In the genomic region with DNA sequence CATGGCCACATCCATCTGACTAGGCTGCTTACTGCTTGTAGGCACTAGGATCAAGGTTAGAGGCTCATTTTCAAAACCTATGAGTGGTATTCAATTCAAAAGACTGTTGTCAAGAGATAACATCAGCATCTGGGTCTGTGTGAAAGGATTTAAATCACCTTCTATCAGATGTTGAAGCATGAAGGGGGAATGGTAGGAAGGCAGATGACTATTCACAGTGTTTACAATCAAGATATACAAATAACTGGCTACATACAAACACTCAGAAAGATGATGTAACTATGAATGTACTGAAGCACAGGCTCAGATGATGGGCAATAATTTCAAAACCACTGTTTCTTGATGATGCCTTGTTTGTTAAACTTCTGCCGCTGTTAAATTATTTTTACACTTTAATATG, we compare ENCODE assay signal across 22 cellular contexts.
DNase-seq lines count a peak whose midpoint lies in the region; ATAC-seq and TF ChIP-seq lines count a peak whose summit lies in the region.
"Had no signal": no experiment of that assay in that cellular context is flagged by ENCODE, and none has a peak within 500 bp of the region (broad histone marks: within the 10 kb centered on the region; RNA-seq: fewer than 3 reads in every experiment).

No MANE protein-coding gene starts in this region.

- no peak for ATAC-seq in Panc1
- no peak for ATAC-seq in GM21786 (IDR thresholded peaks at IDR 0.05; ENCODE audit: unreplicated experiment)
- no peak for ATAC-seq in HG03097 (IDR thresholded peaks at IDR 0.05; ENCODE audit: low FRiP score, unreplicated experiment)
- ATAC-seq: activated naive CD8-positive, alpha-beta T cell treated with anti-CD3 and anti-CD28 coated beads, Interleukin-2, amount 50 U/mL, for 24 hours; esophagus mucosa; heart left ventricle; stimulated activated naive B cell treated with anti-CD40 and anti-IgM and Interleukin-4, amounts not matched to agents 10 μg/mL and 1 μg/mL and 100 μg/mL, for 72 hours had no signal

- peak overlapping the region; percentile 0 for H3K27ac Mint-ChIP-seq in endothelial cell (ENCODE audit: unreplicated experiment)
- H3K27ac Mint-ChIP-seq in nephron progenitor cell, result peak overlapping the region; percentile 48
- H3K27ac Mint-ChIP-seq: activated naive CD8-positive, alpha-beta T cell treated with anti-CD3 and anti-CD28 coated beads, Interleukin-2, amount 50 U/mL, for 24 hours; activated T-helper 1 cell treated with anti-CD3 and anti-CD28 coated beads, Interleukin-12 subunit alpha, Interleukin-12 subunit beta, Interleukin-2, Interleukin-4 antibody, amounts not matched to agents 30 ng/mL and 10 ng/mL and 1 ng/mL, durations not matched to agents 14 hours and 24 hours and 36 hours; stimulated activated naive B cell treated with anti-CD40 and anti-IgM and Interleukin-4, amounts not matched to agents 10 μg/mL and 1 μg/mL and 100 μg/mL, for 72 hours had no signal

- H3K4me1 ChIP-seq in Panc1 (ENCODE audit: control insufficient read depth, insufficient read depth, low read length), result peaks cover 31% of the 10 kb centered on the region

- in situ Hi-C loops in Panc1 (cut with HindIII; ENCODE audit: low pct_unique_long_range_greater_than_20kb, low sequenced_read_pairs), result no loop called here

- H3K36me3 ChIP-seq in Panc1 (ENCODE audit: control insufficient read depth, insufficient read depth, low read length), result no peaks in the 10 kb centered on the region
- H3K36me3 ChIP-seq: BE2C, breast epithelium, heart left ventricle, ovary, sigmoid colon, thyroid gland had no signal

- peaks cover 34% of the 10 kb centered on the region for H3K4me1 Mint-ChIP-seq in endothelial cell (ENCODE audit: unreplicated experiment)
- H3K4me1 Mint-ChIP-seq in nephron progenitor cell, result peaks cover 35% of the 10 kb centered on the region

- no peaks in the 10 kb centered on the region for H3K27me3 Mint-ChIP-seq in endothelial cell (ENCODE audit: unreplicated experiment)
- H3K27me3 Mint-ChIP-seq in nephron progenitor cell (ENCODE audit: low read depth, poor library complexity), result no peaks in the 10 kb centered on the region
- H3K27me3 Mint-ChIP-seq: activated naive CD8-positive, alpha-beta T cell treated with anti-CD3 and anti-CD28 coated beads, Interleukin-2, amount 50 U/mL, for 24 hours; stimulated activated naive B cell treated with anti-CD40 and anti-IgM and Interleukin-4, amounts not matched to agents 10 μg/mL and 1 μg/mL and 100 μg/mL, for 72 hours had no signal

- H3K4me3 ChIP-seq in Panc1 (ENCODE audit: low read depth in 2 of 2, low read length in 2 of 2), result no peak overlapping the region
- H3K4me3 ChIP-seq: breast epithelium, heart left ventricle, lung, ovary, sigmoid colon, thyroid gland had no signal

- no peak overlapping the region for H3K4me3 Mint-ChIP-seq in endothelial cell (ENCODE audit: unreplicated experiment)
- H3K4me3 Mint-ChIP-seq in nephron progenitor cell, result no peak overlapping the region
- H3K4me3 Mint-ChIP-seq: activated naive CD8-positive, alpha-beta T cell treated with anti-CD3 and anti-CD28 coated beads, Interleukin-2, amount 50 U/mL, for 24 hours; activated T-helper 1 cell treated with anti-CD3 and anti-CD28 coated beads, Interleukin-12 subunit alpha, Interleukin-12 subunit beta, Interleukin-2, Interleukin-4 antibody, amounts not matched to agents 30 ng/mL and 10 ng/mL and 1 ng/mL, durations not matched to agents 14 hours and 24 hours and 36 hours; stimulated activated naive B cell treated with anti-CD40 and anti-IgM and Interleukin-4, amounts not matched to agents 10 μg/mL and 1 μg/mL and 100 μg/mL, for 72 hours had no signal

- intact Hi-C loops in Panc1 (cut with micrococcal nuclease; ENCODE audit: unreplicated experiment), result loop anchor here (1.0 kb wide), 1 partner anchor 29 kb away; no protein-coding TSS in a partner anchor

- TF ChIP-seq CTCF in Panc1 (IDR thresholded peaks at IDR 0.05) (no peak), endothelial cell (IDR thresholded peaks at IDR 0.05; ENCODE audit: unreplicated experiment) (no peak), nephron progenitor cell (IDR thresholded peaks at IDR 0.05) (no peak)

- POLR2A ChIA-PET in Panc1 (lab: Charles Lee), result no interaction called here

- DNase-seq in ELR (ENCODE audit: low read depth), result peak; percentile 78
- DNase-seq in Panc1 (ENCODE audit: low read depth, low spot score), result peak; percentile 24
- no peak for DNase-seq in endothelial cell (ENCODE audit: low spot score)
- DNase-seq in nephron progenitor cell, result no peak
- no peak for DNase-seq in NCI-H446 (lab: John Stamatoyannopoulos, UW)
- DNase-seq: activated naive CD8-positive, alpha-beta T cell treated with anti-CD3 and anti-CD28 coated beads, Interleukin-2, amount 50 U/mL, for 24 hours; BE2C; dermis blood vessel endothelial cell; heart left ventricle; NCI-H1436; OCI-M1; ovary; SIG-M5; sigmoid colon; stimulated activated naive B cell treated with anti-CD40 and anti-IgM and Interleukin-4, amounts not matched to agents 10 μg/mL and 1 μg/mL and 100 μg/mL, for 72 hours; thyroid gland had no signal

- H3K9me3 Mint-ChIP-seq in endothelial cell (ENCODE audit: unreplicated experiment) (no peaks in the 10 kb centered on the region), nephron progenitor cell (no peaks in the 10 kb centered on the region)
- H3K9me3 Mint-ChIP-seq: activated naive CD8-positive, alpha-beta T cell treated with anti-CD3 and anti-CD28 coated beads, Interleukin-2, amount 50 U/mL, for 24 hours; activated T-helper 1 cell treated with anti-CD3 and anti-CD28 coated beads, Interleukin-12 subunit alpha, Interleukin-12 subunit beta, Interleukin-2, Interleukin-4 antibody, amounts not matched to agents 30 ng/mL and 10 ng/mL and 1 ng/mL, durations not matched to agents 14 hours and 24 hours and 36 hours; stimulated activated naive B cell treated with anti-CD40 and anti-IgM and Interleukin-4, amounts not matched to agents 10 μg/mL and 1 μg/mL and 100 μg/mL, for 72 hours had no signal

- no peaks in the 10 kb centered on the region for H3K27me3 ChIP-seq in Panc1 (ENCODE audit: control insufficient read depth, insufficient read depth, low read length)
- H3K27me3 ChIP-seq: BE2C, breast epithelium, heart left ventricle, ovary, sigmoid colon, thyroid gland had no signal

- H3K27ac ChIP-seq in Panc1 (ENCODE audit: low read length), result no peak overlapping the region
- H3K27ac ChIP-seq: breast epithelium, heart left ventricle, ovary, sigmoid colon, thyroid gland had no signal

- CTCF ChIA-PET in Panc1 (lab: Charles Lee), result no interaction called here

- no peaks in the 10 kb centered on the region for H3K9me3 ChIP-seq in Panc1 (ENCODE audit: control insufficient read depth, insufficient read depth, low read depth, low read length)
- H3K9me3 ChIP-seq: BE2C, breast epithelium, heart left ventricle, ovary, sigmoid colon, thyroid gland had no signal

- no peaks in the 10 kb centered on the region for H3K36me3 Mint-ChIP-seq in endothelial cell (ENCODE audit: low read depth, unreplicated experiment)
- peaks cover 27% of the 10 kb centered on the region for H3K36me3 Mint-ChIP-seq in nephron progenitor cell (ENCODE audit: low read depth)

- BruUV-seq in Panc1 (replicated peaks; lab: Mats Ljungman, UMichigan), result no TSS peak

Comparison
In these comparisons a context has a peak if more than half of its experiments do, and no peak if none do; other contexts are left out.
1. DNase-seq: peak in ELR (single experiment) and Panc1 (single experiment); none in endothelial cell (single experiment), nephron progenitor cell (single experiment) and NCI-H446 (0 of 2).